In the genomic region with DNA sequence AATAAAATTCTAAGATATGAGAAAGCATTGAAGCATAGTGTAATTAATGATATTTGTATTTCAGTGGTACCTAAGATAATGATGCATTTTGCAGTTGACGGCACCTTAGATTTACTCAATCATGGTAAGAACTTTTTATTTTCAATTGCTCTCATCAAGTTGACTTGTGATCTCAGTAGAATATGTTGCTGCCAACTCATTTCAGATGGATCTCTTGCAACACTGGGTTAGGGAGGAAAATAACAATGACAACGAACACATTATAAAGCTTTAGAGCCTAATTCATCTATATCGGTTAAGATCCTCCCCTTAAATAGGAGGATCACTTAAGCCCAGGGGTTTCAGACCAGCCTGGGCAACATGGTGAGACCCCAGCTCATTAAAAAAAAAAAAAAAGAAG, we compare ENCODE assay signal across 8 cellular contexts. TPM values are rescaled to one million over a fixed set of nuclear protein-coding genes. Genes with fewer than 3 reads are reported as not detected.
DNase-seq lines count a peak whose midpoint lies in the region; ATAC-seq lines count a peak whose summit lies in the region.

No MANE protein-coding gene starts in this region.

- H3K9me3 Mint-ChIP-seq in stimulated activated naive B cell treated with anti-CD40 and anti-IgM and Interleukin-4, amounts not matched to agents 10 μg/mL and 1 μg/mL and 100 μg/mL, for 72 hours = no peaks in the 10 kb centered on the region

- 54 to 84% (median 55%) methylated on average over 3 of the region's 3 CpGs for WGBS in adipose tissue, 3 donors

- ATAC-seq in left ventricle myocardium superior (peak; percentile 11), HG03108 (IDR thresholded peaks at IDR 0.05; ENCODE audit: unreplicated experiment) (no peak), GM19035 (IDR thresholded peaks at IDR 0.05; ENCODE audit: unreplicated experiment) (no peak)
- no peak for ATAC-seq in stimulated activated naive B cell treated with anti-CD40 and anti-IgM and Interleukin-4, amounts not matched to agents 10 μg/mL and 1 μg/mL and 100 μg/mL, for 72 hours (replicated peaks)

- peak overlapping the region; percentile 75 for H3K27ac Mint-ChIP-seq in stimulated activated naive B cell treated with anti-CD40 and anti-IgM and Interleukin-4, amounts not matched to agents 10 μg/mL and 1 μg/mL and 100 μg/mL, for 72 hours

- H3K36me3 Mint-ChIP-seq in stimulated activated naive B cell treated with anti-CD40 and anti-IgM and Interleukin-4, amounts not matched to agents 10 μg/mL and 1 μg/mL and 100 μg/mL, for 72 hours = no peaks in the 10 kb centered on the region

- H3K4me3 Mint-ChIP-seq in stimulated activated naive B cell treated with anti-CD40 and anti-IgM and Interleukin-4, amounts not matched to agents 10 μg/mL and 1 μg/mL and 100 μg/mL, for 72 hours = no peak overlapping the region

- no peaks in the 10 kb centered on the region for H3K27me3 Mint-ChIP-seq in stimulated activated naive B cell treated with anti-CD40 and anti-IgM and Interleukin-4, amounts not matched to agents 10 μg/mL and 1 μg/mL and 100 μg/mL, for 72 hours

- intact Hi-C loops in left ventricle myocardium superior (cut with micrococcal nuclease) = no loop called here

- H3K4me1 Mint-ChIP-seq in stimulated activated naive B cell treated with anti-CD40 and anti-IgM and Interleukin-4, amounts not matched to agents 10 μg/mL and 1 μg/mL and 100 μg/mL, for 72 hours = peaks cover 28 to 34% of the 10 kb centered on the region in 2 donors

- peak overlapping the region; percentile 22 for H3K27ac ChIP-seq in adipose tissue (ENCODE audit: low read depth, low read length)

- peak; percentile 19 for DNase-seq in LHCN-M2 (ENCODE audit: low read depth)
- DNase-seq in left ventricle myocardium superior = no peak
- no peak for DNase-seq in stimulated activated naive B cell treated with anti-CD40 and anti-IgM and Interleukin-4, amounts not matched to agents 10 μg/mL and 1 μg/mL and 100 μg/mL, for 72 hours
- no peak for DNase-seq in NK-92 treated with Interleukin-12 subunit alpha and Interleukin-12 subunit beta, amount 100 ng/mL, for 24 hours (lab: John Stamatoyannopoulos, UW)
- DNase-seq in central memory CD4-positive, alpha-beta T cell = no peak

RNA-seq across cellular contexts. Expression of gene TBC1D22B, which starts 18.1 kb away (rescaled TPM):
- total RNA-seq in LHCN-M2 (2014; rRNA removed) (6.0 and 6.6 TPM in 2 replicates), left ventricle myocardium superior (6.3 TPM)
- polyA plus RNA-seq in LHCN-M2 (2012) = 5.0 TPM
- 1 to 10 TPM; 4.6 to 6.2 (median 4.8) TPM for polyA plus RNA-seq in adipose tissue

RNA-seq across cellular contexts. Expression of gene TMEM217, which starts 18.4 kb away (rescaled TPM):
- total RNA-seq in LHCN-M2 (2014; rRNA removed) = 0.40 and 0.51 TPM in 2 replicates
- polyA plus RNA-seq in LHCN-M2 (2012) = 1.1 TPM
- 1 to 10 TPM in 1 of 3 donors, under 1 TPM in 2; 0.22 to 2.6 (median 0.90) TPM for polyA plus RNA-seq in adipose tissue
- not detected for total RNA-seq in left ventricle myocardium superior
